ENCODE assay signal across 18 cellular contexts in the genomic region with DNA sequence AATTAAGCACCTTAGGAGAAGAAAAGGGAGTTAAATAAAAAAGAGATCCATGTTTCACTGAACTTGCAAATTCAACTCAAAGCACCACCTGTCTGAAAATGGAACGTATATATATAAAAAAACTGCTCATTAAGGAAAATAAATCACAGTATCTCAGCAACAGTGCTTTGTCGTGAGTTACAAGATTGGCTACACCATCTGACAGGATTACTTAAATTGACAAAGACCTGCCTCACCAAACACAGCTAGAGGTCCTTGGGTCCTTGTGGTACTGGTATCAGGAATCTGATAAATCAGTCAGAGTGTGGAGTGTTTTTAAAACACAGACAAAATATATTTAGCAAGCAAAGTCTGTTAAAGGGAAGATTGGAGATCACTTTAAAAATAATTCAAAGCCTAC.
DNase-seq lines count a peak whose midpoint lies in the region; ATAC-seq, FAIRE-seq and TF ChIP-seq lines count a peak whose summit lies in the region.
"Had no signal": no experiment of that assay in that cellular context is flagged by ENCODE, and none has a peak within 500 bp of the region (broad histone marks: within the 10 kb centered on the region; RNA-seq: fewer than 3 reads in every experiment).

No MANE protein-coding gene starts in this region.

- peak overlapping the region; percentile 32 for H3K27ac Mint-ChIP-seq in activated CD4-positive, alpha-beta T cell treated with anti-CD3 and anti-CD28 coated beads for 36 hours
- H3K27ac Mint-ChIP-seq in CD8-positive, alpha-beta memory T cell: peak overlapping the region in 6 of 8 donors; percentile 17 to 62 (median 51)
- peak overlapping the region in 3 of 5 experiments; percentile 38 to 64 (median 61) for H3K27ac Mint-ChIP-seq in brain
- peak overlapping the region in 7 of 10 donors; percentile 7 to 86 (median 36) for H3K27ac Mint-ChIP-seq in naive thymus-derived CD8-positive, alpha-beta T cell

- H3K9me3 ChIP-seq in CD8-positive, alpha-beta memory T cell (ENCODE audit: low read length): no peaks in the 10 kb centered on the region
- H3K9me3 ChIP-seq: Peyer's patch had no signal

- H3K27me3 Mint-ChIP-seq in activated CD4-positive, alpha-beta T cell treated with anti-CD3 and anti-CD28 coated beads for 36 hours: no peaks in the 10 kb centered on the region
- H3K27me3 Mint-ChIP-seq in CD8-positive, alpha-beta memory T cell: no peaks in the 10 kb centered on the region
- no peaks in the 10 kb centered on the region for H3K27me3 Mint-ChIP-seq in brain
- no peaks in the 10 kb centered on the region for H3K27me3 Mint-ChIP-seq in naive thymus-derived CD8-positive, alpha-beta T cell
- H3K27me3 Mint-ChIP-seq: IgD-negative memory B cell had no signal

- CTCF ChIA-PET in activated CD4-positive, alpha-beta T cell treated with anti-CD3 and anti-CD28 coated beads for 36 hours (lab: Charles Lee): interaction anchor here (0.7 to 1.3 kb wide), 2 partner anchors 8 to 26 kb away, joined by 3 to 5 read pairs; no protein-coding TSS in a partner anchor
- CTCF ChIA-PET in CD8-positive, alpha-beta memory T cell (lab: Charles Lee): no interaction called here

- H3K9me3 Mint-ChIP-seq in activated CD4-positive, alpha-beta T cell treated with anti-CD3 and anti-CD28 coated beads for 36 hours (ENCODE audit: low read depth): no peaks in the 10 kb centered on the region
- H3K9me3 Mint-ChIP-seq in CD8-positive, alpha-beta memory T cell: no peaks in the 10 kb centered on the region
- H3K9me3 Mint-ChIP-seq in brain: peaks cover 0 to 7% (median 2%) of the 10 kb centered on the region in 5 experiments
- no peaks in the 10 kb centered on the region for H3K9me3 Mint-ChIP-seq in naive thymus-derived CD8-positive, alpha-beta T cell
- H3K9me3 Mint-ChIP-seq: IgD-negative memory B cell had no signal

- POLR2A ChIA-PET in activated CD4-positive, alpha-beta T cell treated with anti-CD3 and anti-CD28 coated beads for 36 hours (lab: Charles Lee): no interaction called here
- POLR2A ChIA-PET in CD8-positive, alpha-beta memory T cell (lab: Charles Lee): no interaction called here
- POLR2A ChIA-PET in naive thymus-derived CD8-positive, alpha-beta T cell (lab: Charles Lee): no interaction called here

- TF ChIP-seq CTCF in brain (conservative IDR thresholded peaks at IDR 0.05): no peak

- no peak for FAIRE-seq in urothelium cell line (lab: Jason Lieb, UNC)
- FAIRE-seq: GM12878, GM18507 had no signal

- H3K4me1 Mint-ChIP-seq in activated CD4-positive, alpha-beta T cell treated with anti-CD3 and anti-CD28 coated beads for 36 hours: peaks cover 89% of the 10 kb centered on the region
- peaks cover 85 to 98% (median 97%) of the 10 kb centered on the region in 3 donors for H3K4me1 Mint-ChIP-seq in CD8-positive, alpha-beta memory T cell
- peaks cover 85% of the 10 kb centered on the region for H3K4me1 Mint-ChIP-seq in brain
- H3K4me1 Mint-ChIP-seq in naive thymus-derived CD8-positive, alpha-beta T cell: peaks cover 42 to 94% (median 93%) of the 10 kb centered on the region in 4 donors

- ATAC-seq in activated CD4-positive, alpha-beta T cell treated with anti-CD3 and anti-CD28 coated beads for 36 hours: no peak
- ATAC-seq in naive thymus-derived CD8-positive, alpha-beta T cell: no peak
- ATAC-seq in GM21528 (IDR thresholded peaks at IDR 0.05; ENCODE audit: low FRiP score, unreplicated experiment): no peak
- ATAC-seq: GM12878 had no signal

- no peak overlapping the region for H3K4me3 Mint-ChIP-seq in activated CD4-positive, alpha-beta T cell treated with anti-CD3 and anti-CD28 coated beads for 36 hours
- peak overlapping the region in 3 of 7 donors; percentile 23 to 44 (median 29) for H3K4me3 Mint-ChIP-seq in CD8-positive, alpha-beta memory T cell
- H3K4me3 Mint-ChIP-seq in brain: peak overlapping the region in 1 of 5 experiments; percentile 55
- peak overlapping the region in 7 of 10 donors; percentile 21 to 58 (median 32) for H3K4me3 Mint-ChIP-seq in naive thymus-derived CD8-positive, alpha-beta T cell

- no peak for DNase-seq in activated CD4-positive, alpha-beta T cell treated with anti-CD3 and anti-CD28 coated beads for 36 hours
- no peak for DNase-seq in activated CD4-positive, alpha-beta T cell treated with anti-CD3 and anti-CD28 coated beads, Interleukin-2, amount 50 U/mL, for 48 hours
- no peak for DNase-seq in CD8-positive, alpha-beta memory T cell
- DNase-seq in naive thymus-derived CD8-positive, alpha-beta T cell: no peak
- DNase-seq in T-helper 1 cell (no peak), urothelium cell line (ENCODE audit: low spot score) (no peak)
- DNase-seq: DMS53, HCEC 1CT, NCI-H2029, NCI-H510A treated with DMSO at 0.1 percent for 48 hours, Peyer's patch had no signal

- no peak overlapping the region for H3K4me3 ChIP-seq in CD8-positive, alpha-beta memory T cell (ENCODE audit: low read length)
- H3K4me3 ChIP-seq: BLaER1, GM12878, Peyer's patch had no signal

- intact Hi-C loops in activated CD4-positive, alpha-beta T cell treated with anti-CD3 and anti-CD28 coated beads for 36 hours (cut with DNase I, micrococcal nuclease): no loop called here

- no peak overlapping the region for H3K27ac ChIP-seq in CD8-positive, alpha-beta memory T cell (ENCODE audit: low read depth, low read length)
- H3K27ac ChIP-seq: 22Rv1, BLaER1, Peyer's patch had no signal

- H3K27me3 ChIP-seq in CD8-positive, alpha-beta memory T cell (ENCODE audit: insufficient read depth, low read length, poor library complexity, severe bottlenecking): no peaks in the 10 kb centered on the region
- H3K27me3 ChIP-seq: BLaER1, Peyer's patch had no signal

- peaks cover 16% of the 10 kb centered on the region for H3K36me3 Mint-ChIP-seq in activated CD4-positive, alpha-beta T cell treated with anti-CD3 and anti-CD28 coated beads for 36 hours (ENCODE audit: low read depth)
- peaks cover 0 to 27% (median 9%) of the 10 kb centered on the region in 3 donors for H3K36me3 Mint-ChIP-seq in CD8-positive, alpha-beta memory T cell
- H3K36me3 Mint-ChIP-seq in brain: peaks cover 39% of the 10 kb centered on the region
- H3K36me3 Mint-ChIP-seq in naive thymus-derived CD8-positive, alpha-beta T cell: peaks cover 0 to 33% (median 10%) of the 10 kb centered on the region in 3 donors

- peaks cover 71% of the 10 kb centered on the region for H3K4me1 ChIP-seq in CD8-positive, alpha-beta memory T cell (ENCODE audit: insufficient read depth, low read length)

- no peaks in the 10 kb centered on the region for H3K36me3 ChIP-seq in CD8-positive, alpha-beta memory T cell (ENCODE audit: insufficient read depth, low read length)
- H3K36me3 ChIP-seq: Peyer's patch had no signal
